ENCODE assay signal across 1 cellular context in the genomic region with DNA sequence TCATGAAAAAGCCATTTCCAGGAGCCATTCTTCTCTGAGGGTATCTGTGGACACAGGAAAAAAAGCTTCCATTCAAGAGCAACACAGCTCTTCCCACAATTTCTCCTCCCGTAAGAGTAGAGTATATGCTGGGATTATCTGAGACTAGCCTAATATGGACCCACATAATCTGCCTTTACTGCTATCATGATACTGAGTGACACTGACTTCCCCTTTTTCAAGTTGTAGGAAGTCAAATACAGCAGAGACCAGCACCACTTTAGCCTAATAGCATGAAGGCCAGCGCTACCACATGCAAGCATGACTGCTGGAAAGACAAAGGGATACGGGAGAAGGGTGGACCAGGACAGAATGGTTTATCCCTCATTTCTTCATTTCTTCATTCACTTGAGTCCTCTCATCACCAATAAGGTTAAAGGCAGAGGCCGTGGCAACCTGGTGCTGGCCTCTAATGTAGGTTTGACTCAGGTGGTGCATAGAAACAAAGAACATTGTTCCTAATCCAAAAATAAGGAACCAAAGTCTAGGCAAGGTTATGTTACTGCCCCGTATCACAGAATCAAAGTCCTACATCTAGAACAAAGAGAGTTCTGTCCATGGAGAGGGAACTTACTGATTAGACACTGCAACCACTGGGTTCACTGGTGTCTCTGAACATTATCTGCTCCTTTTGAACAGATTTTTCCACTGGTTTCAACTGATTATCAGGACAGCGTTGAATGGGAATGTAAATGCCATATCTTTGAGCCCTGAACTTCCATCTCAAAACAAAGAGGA.
TF ChIP-seq lines count a peak whose summit lies in the region.

No MANE protein-coding gene starts in this region.

TF ChIP-seq in HepG2, 621 proteins besides CTCF, POLR2A, EP300 and RAD21 (continued from another document):
- TF ChIP-seq, protein P1, sequence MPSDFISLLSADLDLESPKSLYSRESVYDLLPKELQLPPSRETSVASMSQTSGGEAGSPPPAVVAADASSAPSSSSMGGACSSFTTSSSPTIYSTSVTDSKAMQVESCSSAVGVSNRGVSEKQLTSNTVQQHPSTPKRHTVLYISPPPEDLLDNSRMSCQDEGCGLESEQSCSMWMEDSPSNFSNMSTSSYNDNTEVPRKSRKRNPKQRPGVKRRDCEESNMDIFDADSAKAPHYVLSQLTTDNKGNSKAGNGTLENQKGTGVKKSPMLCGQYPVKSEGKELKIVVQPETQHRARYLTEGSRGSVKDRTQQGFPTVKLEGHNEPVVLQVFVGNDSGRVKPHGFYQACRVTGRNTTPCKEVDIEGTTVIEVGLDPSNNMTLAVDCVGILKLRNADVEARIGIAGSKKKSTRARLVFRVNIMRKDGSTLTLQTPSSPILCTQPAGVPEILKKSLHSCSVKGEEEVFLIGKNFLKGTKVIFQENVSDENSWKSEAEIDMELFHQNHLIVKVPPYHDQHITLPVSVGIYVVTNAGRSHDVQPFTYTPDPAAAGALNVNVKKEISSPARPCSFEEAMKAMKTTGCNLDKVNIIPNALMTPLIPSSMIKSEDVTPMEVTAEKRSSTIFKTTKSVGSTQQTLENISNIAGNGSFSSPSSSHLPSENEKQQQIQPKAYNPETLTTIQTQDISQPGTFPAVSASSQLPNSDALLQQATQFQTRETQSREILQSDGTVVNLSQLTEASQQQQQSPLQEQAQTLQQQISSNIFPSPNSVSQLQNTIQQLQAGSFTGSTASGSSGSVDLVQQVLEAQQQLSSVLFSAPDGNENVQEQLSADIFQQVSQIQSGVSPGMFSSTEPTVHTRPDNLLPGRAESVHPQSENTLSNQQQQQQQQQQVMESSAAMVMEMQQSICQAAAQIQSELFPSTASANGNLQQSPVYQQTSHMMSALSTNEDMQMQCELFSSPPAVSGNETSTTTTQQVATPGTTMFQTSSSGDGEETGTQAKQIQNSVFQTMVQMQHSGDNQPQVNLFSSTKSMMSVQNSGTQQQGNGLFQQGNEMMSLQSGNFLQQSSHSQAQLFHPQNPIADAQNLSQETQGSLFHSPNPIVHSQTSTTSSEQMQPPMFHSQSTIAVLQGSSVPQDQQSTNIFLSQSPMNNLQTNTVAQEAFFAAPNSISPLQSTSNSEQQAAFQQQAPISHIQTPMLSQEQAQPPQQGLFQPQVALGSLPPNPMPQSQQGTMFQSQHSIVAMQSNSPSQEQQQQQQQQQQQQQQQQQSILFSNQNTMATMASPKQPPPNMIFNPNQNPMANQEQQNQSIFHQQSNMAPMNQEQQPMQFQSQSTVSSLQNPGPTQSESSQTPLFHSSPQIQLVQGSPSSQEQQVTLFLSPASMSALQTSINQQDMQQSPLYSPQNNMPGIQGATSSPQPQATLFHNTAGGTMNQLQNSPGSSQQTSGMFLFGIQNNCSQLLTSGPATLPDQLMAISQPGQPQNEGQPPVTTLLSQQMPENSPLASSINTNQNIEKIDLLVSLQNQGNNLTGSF (CRISPR knock-in tag; IDR thresholded peaks at IDR 0.05), result no peak
- TF ChIP-seq, protein P2, sequence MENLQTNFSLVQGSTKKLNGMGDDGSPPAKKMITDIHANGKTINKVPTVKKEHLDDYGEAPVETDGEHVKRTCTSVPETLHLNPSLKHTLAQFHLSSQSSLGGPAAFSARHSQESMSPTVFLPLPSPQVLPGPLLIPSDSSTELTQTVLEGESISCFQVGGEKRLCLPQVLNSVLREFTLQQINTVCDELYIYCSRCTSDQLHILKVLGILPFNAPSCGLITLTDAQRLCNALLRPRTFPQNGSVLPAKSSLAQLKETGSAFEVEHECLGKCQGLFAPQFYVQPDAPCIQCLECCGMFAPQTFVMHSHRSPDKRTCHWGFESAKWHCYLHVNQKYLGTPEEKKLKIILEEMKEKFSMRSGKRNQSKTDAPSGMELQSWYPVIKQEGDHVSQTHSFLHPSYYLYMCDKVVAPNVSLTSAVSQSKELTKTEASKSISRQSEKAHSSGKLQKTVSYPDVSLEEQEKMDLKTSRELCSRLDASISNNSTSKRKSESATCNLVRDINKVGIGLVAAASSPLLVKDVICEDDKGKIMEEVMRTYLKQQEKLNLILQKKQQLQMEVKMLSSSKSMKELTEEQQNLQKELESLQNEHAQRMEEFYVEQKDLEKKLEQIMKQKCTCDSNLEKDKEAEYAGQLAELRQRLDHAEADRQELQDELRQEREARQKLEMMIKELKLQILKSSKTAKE (CRISPR knock-in tag; IDR thresholded peaks at IDR 0.05; ENCODE audit: borderline replicate concordance), result no peak
- TF ChIP-seq NAIF1 (CRISPR knock-in tag; IDR thresholded peaks at IDR 0.05; ENCODE audit: borderline replicate concordance) (no peak), ZFY (CRISPR knock-in tag; IDR thresholded peaks at IDR 0.05) (no peak), PAX8 (CRISPR knock-in tag; IDR thresholded peaks at IDR 0.05; ENCODE audit: borderline replicate concordance) (no peak), ZNF614 (CRISPR knock-in tag; IDR thresholded peaks at IDR 0.05; ENCODE audit: borderline replicate concordance) (no peak), ESRRA (CRISPR knock-in tag; IDR thresholded peaks at IDR 0.05; ENCODE audit: low read depth) (no peak), GATAD1 (CRISPR knock-in tag; IDR thresholded peaks at IDR 0.05) (no peak), NCOR1 (IDR thresholded peaks at IDR 0.05; ENCODE audit: borderline replicate concordance, low read length) (peak; percentile 40; the same call in 1 of the 2 replicates), SIX1 (CRISPR knock-in tag; IDR thresholded peaks at IDR 0.05; ENCODE audit: borderline replicate concordance) (no peak), NONO (IDR thresholded peaks at IDR 0.05) (no peak), NONO (CRISPR knock-in tag; conservative IDR thresholded peaks at IDR 0.05) (no peak), HNF4G (IDR thresholded peaks at IDR 0.05; ENCODE audit: borderline replicate concordance, low read depth, low read length) (peak; percentile 47; the same call in 1 of the 2 replicates), HNF4G (CRISPR knock-in tag; IDR thresholded peaks at IDR 0.05; ENCODE audit: borderline replicate concordance, low read depth) (no peak), SALL1 (CRISPR knock-in tag; IDR thresholded peaks at IDR 0.05) (no peak), ZNF672 (CRISPR knock-in tag; IDR thresholded peaks at IDR 0.05) (no peak), YY1 (IDR thresholded peaks at IDR 0.05; ENCODE audit: insufficient read depth, insufficient replicate concordance, low read depth, low read length) (no peak), SRSF4 (IDR thresholded peaks at IDR 0.05; ENCODE audit: low read depth, low read length, poor library complexity, severe bottlenecking) (no peak), ZNF383 (CRISPR knock-in tag; IDR thresholded peaks at IDR 0.05; ENCODE audit: borderline replicate concordance) (no peak), ZNF543 (CRISPR knock-in tag; IDR thresholded peaks at IDR 0.05) (no peak), ZNF773 (CRISPR knock-in tag; IDR thresholded peaks at IDR 0.05; ENCODE audit: borderline replicate concordance) (no peak), SOX6 (IDR thresholded peaks at IDR 0.05) (no peak), SOX6 (CRISPR knock-in tag; IDR thresholded peaks at IDR 0.05) (peak; percentile 79)
- TF ChIP-seq, protein P3, sequence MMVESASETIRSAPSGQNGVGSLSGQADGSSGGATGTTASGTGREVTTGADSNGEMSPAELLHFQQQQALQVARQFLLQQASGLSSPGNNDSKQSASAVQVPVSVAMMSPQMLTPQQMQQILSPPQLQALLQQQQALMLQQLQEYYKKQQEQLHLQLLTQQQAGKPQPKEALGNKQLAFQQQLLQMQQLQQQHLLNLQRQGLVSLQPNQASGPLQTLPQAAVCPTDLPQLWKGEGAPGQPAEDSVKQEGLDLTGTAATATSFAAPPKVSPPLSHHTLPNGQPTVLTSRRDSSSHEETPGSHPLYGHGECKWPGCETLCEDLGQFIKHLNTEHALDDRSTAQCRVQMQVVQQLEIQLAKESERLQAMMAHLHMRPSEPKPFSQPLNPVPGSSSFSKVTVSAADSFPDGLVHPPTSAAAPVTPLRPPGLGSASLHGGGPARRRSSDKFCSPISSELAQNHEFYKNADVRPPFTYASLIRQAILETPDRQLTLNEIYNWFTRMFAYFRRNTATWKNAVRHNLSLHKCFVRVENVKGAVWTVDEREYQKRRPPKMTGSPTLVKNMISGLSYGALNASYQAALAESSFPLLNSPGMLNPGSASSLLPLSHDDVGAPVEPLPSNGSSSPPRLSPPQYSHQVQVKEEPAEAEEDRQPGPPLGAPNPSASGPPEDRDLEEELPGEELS (CRISPR knock-in tag; IDR thresholded peaks at IDR 0.05), result no peak
- TF ChIP-seq, protein P4, sequence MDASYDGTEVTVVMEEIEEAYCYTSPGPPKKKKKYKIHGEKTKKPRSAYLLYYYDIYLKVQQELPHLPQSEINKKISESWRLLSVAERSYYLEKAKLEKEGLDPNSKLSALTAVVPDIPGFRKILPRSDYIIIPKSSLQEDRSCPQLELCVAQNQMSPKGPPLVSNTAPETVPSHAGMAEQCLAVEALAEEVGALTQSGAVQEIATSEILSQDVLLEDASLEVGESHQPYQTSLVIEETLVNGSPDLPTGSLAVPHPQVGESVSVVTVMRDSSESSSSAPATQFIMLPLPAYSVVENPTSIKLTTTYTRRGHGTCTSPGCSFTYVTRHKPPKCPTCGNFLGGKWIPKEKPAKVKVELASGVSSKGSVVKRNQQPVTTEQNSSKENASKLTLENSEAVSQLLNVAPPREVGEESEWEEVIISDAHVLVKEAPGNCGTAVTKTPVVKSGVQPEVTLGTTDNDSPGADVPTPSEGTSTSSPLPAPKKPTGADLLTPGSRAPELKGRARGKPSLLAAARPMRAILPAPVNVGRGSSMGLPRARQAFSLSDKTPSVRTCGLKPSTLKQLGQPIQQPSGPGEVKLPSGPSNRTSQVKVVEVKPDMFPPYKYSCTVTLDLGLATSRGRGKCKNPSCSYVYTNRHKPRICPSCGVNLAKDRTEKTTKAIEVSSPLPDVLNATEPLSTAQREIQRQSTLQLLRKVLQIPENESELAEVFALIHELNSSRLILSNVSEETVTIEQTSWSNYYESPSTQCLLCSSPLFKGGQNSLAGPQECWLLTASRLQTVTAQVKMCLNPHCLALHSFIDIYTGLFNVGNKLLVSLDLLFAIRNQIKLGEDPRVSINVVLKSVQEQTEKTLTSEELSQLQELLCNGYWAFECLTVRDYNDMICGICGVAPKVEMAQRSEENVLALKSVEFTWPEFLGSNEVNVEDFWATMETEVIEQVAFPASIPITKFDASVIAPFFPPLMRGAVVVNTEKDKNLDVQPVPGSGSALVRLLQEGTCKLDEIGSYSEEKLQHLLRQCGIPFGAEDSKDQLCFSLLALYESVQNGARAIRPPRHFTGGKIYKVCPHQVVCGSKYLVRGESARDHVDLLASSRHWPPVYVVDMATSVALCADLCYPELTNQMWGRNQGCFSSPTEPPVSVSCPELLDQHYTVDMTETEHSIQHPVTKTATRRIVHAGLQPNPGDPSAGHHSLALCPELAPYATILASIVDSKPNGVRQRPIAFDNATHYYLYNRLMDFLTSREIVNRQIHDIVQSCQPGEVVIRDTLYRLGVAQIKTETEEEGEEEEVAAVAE (CRISPR knock-in tag; IDR thresholded peaks at IDR 0.05; ENCODE audit: borderline replicate concordance), result no peak
- TF ChIP-seq, protein P5, sequence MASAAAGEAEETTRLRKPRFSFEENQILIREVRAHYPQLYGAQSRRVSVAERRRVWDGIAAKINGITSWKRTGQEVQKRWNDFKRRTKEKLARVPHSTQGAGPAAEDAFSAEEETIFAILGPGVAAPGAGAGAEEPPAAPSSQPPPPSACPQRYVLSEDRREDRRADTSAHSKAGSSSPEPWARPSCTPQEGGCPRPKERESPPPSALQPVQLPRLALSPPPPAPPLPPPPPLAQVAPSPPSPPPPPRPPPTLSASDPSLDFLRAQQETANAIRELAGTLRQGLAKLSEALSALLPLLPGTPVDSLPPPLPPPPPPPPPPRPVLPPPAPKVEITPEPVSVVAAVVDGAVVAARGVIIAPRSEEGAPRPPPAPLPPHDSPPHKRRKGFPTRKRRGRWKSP (CRISPR knock-in tag; IDR thresholded peaks at IDR 0.05), result no peak
- TF ChIP-seq, protein P6, sequence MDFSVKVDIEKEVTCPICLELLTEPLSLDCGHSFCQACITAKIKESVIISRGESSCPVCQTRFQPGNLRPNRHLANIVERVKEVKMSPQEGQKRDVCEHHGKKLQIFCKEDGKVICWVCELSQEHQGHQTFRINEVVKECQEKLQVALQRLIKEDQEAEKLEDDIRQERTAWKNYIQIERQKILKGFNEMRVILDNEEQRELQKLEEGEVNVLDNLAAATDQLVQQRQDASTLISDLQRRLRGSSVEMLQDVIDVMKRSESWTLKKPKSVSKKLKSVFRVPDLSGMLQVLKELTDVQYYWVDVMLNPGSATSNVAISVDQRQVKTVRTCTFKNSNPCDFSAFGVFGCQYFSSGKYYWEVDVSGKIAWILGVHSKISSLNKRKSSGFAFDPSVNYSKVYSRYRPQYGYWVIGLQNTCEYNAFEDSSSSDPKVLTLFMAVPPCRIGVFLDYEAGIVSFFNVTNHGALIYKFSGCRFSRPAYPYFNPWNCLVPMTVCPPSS (IDR thresholded peaks at IDR 0.05), result no peak
